Comparison of ENCODE assay signal across 14 cellular contexts in genomic region chr2:31066594-31066993, GRCh38.
A peak's percentile ranks its signal among the peaks of the same experiment; 100 is the strongest.
DNase-seq lines count a peak whose midpoint lies in the region; ATAC-seq and TF ChIP-seq lines count a peak whose summit lies in the region.
"Had no signal": no experiment of that assay in that cellular context is flagged by ENCODE, and none has a peak within 500 bp of the region (broad histone marks: within the 10 kb centered on the region; RNA-seq: fewer than 3 reads in every experiment).

No MANE protein-coding gene starts in this region.

- H3K27ac ChIP-seq in mesenchymal stem cell (ENCODE audit: low read length, poor library complexity, severe bottlenecking): no peak overlapping the region
- H3K27ac ChIP-seq: A549 had no signal

- no peak for TF ChIP-seq CTCF in natural killer cell (IDR thresholded peaks at IDR 0.05)

- H3K4me1 Mint-ChIP-seq in natural killer cell treated with Interleukin-12 subunit alpha and Interleukin-12 subunit beta and Interleukin-15 and Interleukin-18, amount 100 ng/mL, for 72 hours (ENCODE audit: low read depth in 2 of 2): no peaks in the 10 kb centered on the region
- H3K4me1 Mint-ChIP-seq in natural killer cell: no peaks in the 10 kb centered on the region
- H3K4me1 Mint-ChIP-seq: CD14-positive monocyte had no signal

- 62% methylated on average over 4 of the region's 4 CpGs for WGBS in mesenchymal stem cell

- H3K4ac ChIP-seq in mesenchymal stem cell (ENCODE audit: low read depth in 1 of 2, low read length in 2 of 2): no peak overlapping the region

- H2AK5ac ChIP-seq in mesenchymal stem cell (ENCODE audit: low read length, severe bottlenecking): peak overlapping the region; percentile 47

- H2BK5ac ChIP-seq in mesenchymal stem cell (ENCODE audit: low read depth, low read length, poor library complexity, severe bottlenecking): no peak overlapping the region

- no peak overlapping the region for H3K4me3 Mint-ChIP-seq in natural killer cell treated with Interleukin-12 subunit alpha and Interleukin-12 subunit beta and Interleukin-15 and Interleukin-18, amount 100 ng/mL, for 72 hours
- no peak overlapping the region for H3K4me3 Mint-ChIP-seq in natural killer cell
- H3K4me3 Mint-ChIP-seq: CD14-positive monocyte; CD8-positive, alpha-beta T cell; HFFc6 had no signal

- no peak overlapping the region for H2BK12ac ChIP-seq in mesenchymal stem cell (ENCODE audit: low read length in 2 of 2)

- H4K8ac ChIP-seq in mesenchymal stem cell (ENCODE audit: low read length): no peak overlapping the region

- no peak overlapping the region for H3K18ac ChIP-seq in mesenchymal stem cell (ENCODE audit: low read depth in 1 of 2, low read length in 2 of 2)

- no peak overlapping the region for H3K23ac ChIP-seq in mesenchymal stem cell (ENCODE audit: low read length in 2 of 2)

- no peak overlapping the region for H2BK15ac ChIP-seq in mesenchymal stem cell (ENCODE audit: low read depth, poor library complexity, severe bottlenecking)

- H3K27ac Mint-ChIP-seq in natural killer cell treated with Interleukin-12 subunit alpha and Interleukin-12 subunit beta and Interleukin-15 and Interleukin-18, amount 100 ng/mL, for 72 hours: no peak overlapping the region
- H3K27ac Mint-ChIP-seq in natural killer cell: no peak overlapping the region
- H3K27ac Mint-ChIP-seq: CD14-positive monocyte; CD8-positive, alpha-beta T cell; HFFc6 had no signal

- no peak overlapping the region for H3K4me3 ChIP-seq in endocrine pancreas (ENCODE audit: control insufficient read depth, insufficient read depth, low read length)
- no peak overlapping the region for H3K4me3 ChIP-seq in mesenchymal stem cell (ENCODE audit: insufficient read depth in 1 of 2, low read depth in 1 of 2, low read length in 2 of 2)
- H3K4me3 ChIP-seq: A549 had no signal

- H3K79me1 ChIP-seq in mesenchymal stem cell (replicated peaks; ENCODE audit: low read length, poor library complexity, severe bottlenecking): peaks cover 39% of the 10 kb centered on the region

- no peak overlapping the region for H3K4me2 ChIP-seq in mesenchymal stem cell (ENCODE audit: low read length, poor library complexity, severe bottlenecking)
- H3K4me2 ChIP-seq: A549 had no signal

- intact Hi-C loops in natural killer cell (cut with micrococcal nuclease): no loop called here

- H3K9me3 Mint-ChIP-seq in natural killer cell treated with Interleukin-12 subunit alpha and Interleukin-12 subunit beta and Interleukin-15 and Interleukin-18, amount 100 ng/mL, for 72 hours: no peaks in the 10 kb centered on the region
- H3K9me3 Mint-ChIP-seq in natural killer cell: no peaks in the 10 kb centered on the region
- H3K9me3 Mint-ChIP-seq: CD8-positive, alpha-beta T cell; HFFc6 had no signal

- no peak overlapping the region for H4K91ac ChIP-seq in mesenchymal stem cell (ENCODE audit: low read length)

- peaks cover 2 to 6% of the 10 kb centered on the region in 2 donors for H3K27me3 Mint-ChIP-seq in natural killer cell treated with Interleukin-12 subunit alpha and Interleukin-12 subunit beta and Interleukin-15 and Interleukin-18, amount 100 ng/mL, for 72 hours
- H3K27me3 Mint-ChIP-seq in natural killer cell (ENCODE audit: low read depth in 2 of 2): peaks cover 4 to 6% of the 10 kb centered on the region in 2 donors

- H2BK120ac ChIP-seq in mesenchymal stem cell (ENCODE audit: low read depth, low read length): no peak overlapping the region

- H2AFZ ChIP-seq in mesenchymal stem cell (ENCODE audit: low read depth, low read length): no peak overlapping the region

- DNase-seq in natural killer cell treated with Interleukin-12 subunit alpha and Interleukin-12 subunit beta and Interleukin-15 and Interleukin-18, amount 100 ng/mL, for 72 hours (ENCODE audit: low spot score): peak; percentile 57
- no peak for DNase-seq in natural killer cell
- DNase-seq in mesenchymal stem cell: no peak
- no peak for DNase-seq in retina
- no peak for DNase-seq in kidney glomerular epithelial cell (lab: John Stamatoyannopoulos, UW)
- DNase-seq: CD8-positive, alpha-beta T cell; DMS53; GF-D8; HCEC 1CT; HFFc6 had no signal

- H3K9me3 ChIP-seq in endocrine pancreas (ENCODE audit: control insufficient read depth, low read length) (no peaks in the 10 kb centered on the region), mesenchymal stem cell (ENCODE audit: control insufficient read depth, low read length) (no peaks in the 10 kb centered on the region)
- H3K9me3 ChIP-seq: A549 had no signal

- H3K27me3 ChIP-seq in endocrine pancreas (ENCODE audit: control insufficient read depth, insufficient read depth, low read length) (no peaks in the 10 kb centered on the region), mesenchymal stem cell (ENCODE audit: control insufficient read depth in 1 of 2, insufficient read depth in 1 of 2, low read length in 2 of 2) (peaks cover 0 to 12% of the 10 kb centered on the region in 2 experiments)

- no peak overlapping the region for H3K14ac ChIP-seq in mesenchymal stem cell (ENCODE audit: low read length in 2 of 2)

- H3K4me1 ChIP-seq in endocrine pancreas (ENCODE audit: control insufficient read depth, insufficient read depth, low read length): peaks cover 5% of the 10 kb centered on the region
- peaks cover 29% of the 10 kb centered on the region for H3K4me1 ChIP-seq in mesenchymal stem cell (ENCODE audit: control insufficient read depth, insufficient read depth, low read depth, low read length)
- H3K4me1 ChIP-seq: A549 had no signal

- no peak for ATAC-seq in natural killer cell treated with Interleukin-12 subunit alpha and Interleukin-12 subunit beta and Interleukin-15 and Interleukin-18, amount 100 ng/mL, for 72 hours
- ATAC-seq in natural killer cell (no peak), GM18870 (IDR thresholded peaks at IDR 0.05; ENCODE audit: unreplicated experiment) (no peak)
- ATAC-seq: A549; CD8-positive, alpha-beta T cell had no signal

- H3K36me3 Mint-ChIP-seq in natural killer cell treated with Interleukin-12 subunit alpha and Interleukin-12 subunit beta and Interleukin-15 and Interleukin-18, amount 100 ng/mL, for 72 hours: no peaks in the 10 kb centered on the region
- no peaks in the 10 kb centered on the region for H3K36me3 Mint-ChIP-seq in natural killer cell
- H3K36me3 Mint-ChIP-seq: CD14-positive monocyte; CD8-positive, alpha-beta T cell had no signal

- H3K9ac ChIP-seq in endocrine pancreas (ENCODE audit: control insufficient read depth, insufficient read depth, low read length) (peak overlapping the region; percentile 19), mesenchymal stem cell (ENCODE audit: low read length) (no peak overlapping the region)

- H3K36me3 ChIP-seq in endocrine pancreas (ENCODE audit: control insufficient read depth, insufficient read depth, low read length): no peaks in the 10 kb centered on the region
- H3K36me3 ChIP-seq in mesenchymal stem cell (ENCODE audit: control insufficient read depth in 1 of 2, insufficient read depth in 2 of 2, low read depth in 1 of 2, low read length in 2 of 2): peaks cover 0 to 4% of the 10 kb centered on the region in 2 experiments
